ENCODE assay signal across 14 cellular contexts in genomic region chr17:29160253-29160652, GRCh38.
"Had no signal": no experiment of that assay in that cellular context is flagged by ENCODE, and none has a peak within 500 bp of the region (broad histone marks: within the 10 kb centered on the region; RNA-seq: fewer than 3 reads in every experiment).

No MANE protein-coding gene starts in this region.

- H3K4me3 ChIP-seq: colonic mucosa, heart right ventricle, neural progenitor cell, ovary, upper lobe of left lung had no signal

- H3K4me2 ChIP-seq: neural progenitor cell, SK-N-SH had no signal

- H3K9me3 Mint-ChIP-seq: activated CD8-positive, alpha-beta T cell treated with anti-CD3 and anti-CD28 coated beads for 36 hours; neural progenitor cell had no signal

- H2AFZ ChIP-seq: neural progenitor cell had no signal

- H3K4me3 Mint-ChIP-seq: activated CD8-positive, alpha-beta T cell treated with anti-CD3 and anti-CD28 coated beads for 36 hours; neural progenitor cell had no signal

- ATAC-seq: activated CD8-positive, alpha-beta T cell treated with anti-CD3 and anti-CD28 coated beads for 36 hours; heart right ventricle; left ventricle myocardium superior had no signal

- H3K27me3 Mint-ChIP-seq: activated CD8-positive, alpha-beta T cell treated with anti-CD3 and anti-CD28 coated beads for 36 hours had no signal

- H3K9ac ChIP-seq: neural progenitor cell, SK-N-SH had no signal

- H3K27ac Mint-ChIP-seq: activated CD8-positive, alpha-beta T cell treated with anti-CD3 and anti-CD28 coated beads for 36 hours had no signal

- H3K27ac ChIP-seq: neural progenitor cell had no signal

- H3K9me3 ChIP-seq: colonic mucosa, heart right ventricle, ovary, SK-N-SH, upper lobe of left lung had no signal

- H3K36me3 ChIP-seq: neural progenitor cell, ovary had no signal

- H3K27me3 ChIP-seq: colonic mucosa, heart right ventricle, neural progenitor cell, ovary, upper lobe of left lung had no signal

- DNase-seq: activated CD4-positive, CD25-positive, alpha-beta regulatory T cell treated with anti-CD3 and anti-CD28 coated beads, Interleukin-2, amount 50 U/mL, for 72 hours; activated CD8-positive, alpha-beta memory T cell treated with anti-CD3 and anti-CD28 coated beads, Interleukin-2, amount 50 U/mL, for 48 hours; activated CD8-positive, alpha-beta T cell treated with anti-CD3 and anti-CD28 coated beads for 36 hours; colonic mucosa; effector CD8-positive, alpha-beta T cell; heart right ventricle; left ventricle myocardium superior; ovary; SK-N-SH; stimulated activated CD4-positive, alpha-beta T cell treated with anti-CD3 and anti-CD28 coated beads, Interleukin-15, amount 100 ng/mL, for 24 hours; stimulated activated CD4-positive, alpha-beta T cell treated with anti-CD3 and anti-CD28 coated beads, Interleukin-4, amount 100 ng/mL, for 4 hours; T-helper 1 cell; upper lobe of left lung had no signal
